In genomic region chr7:149310113-149310836, GRCh38 we compare ENCODE assay signal across 8 cellular contexts. TPM values are rescaled to one million over a fixed set of nuclear protein-coding genes. Genes with fewer than 3 reads are reported as not detected.
DNase-seq lines count a peak whose midpoint lies in the region; ATAC-seq and TF ChIP-seq lines count a peak whose summit lies in the region.

No MANE protein-coding gene starts in this region.

- no peaks in the 10 kb centered on the region for H3K9me2 ChIP-seq in SU-DHL-6 (replicated peaks; ENCODE audit: insufficient read depth, low read length)

- H3K4me1 ChIP-seq in prostate gland (replicated peaks), result no peaks in the 10 kb centered on the region

- TF ChIP-seq CTCF in AG09319 (IDR thresholded peaks at IDR 0.05; ENCODE audit: low read depth, low read length) (peak; percentile 63), SU-DHL-6 (IDR thresholded peaks at IDR 0.05; ENCODE audit: insufficient read depth, low read length, poor library complexity, severe bottlenecking) (peak; percentile 42), fibroblast of the aortic adventitia (IDR thresholded peaks at IDR 0.05; ENCODE audit: insufficient read depth, low read length) (peak; percentile 72), prostate gland (IDR thresholded peaks at IDR 0.05) (peak in 3 of 4 experiments; percentile 56 to 76 (median 69))

- H2AFZ ChIP-seq in SU-DHL-6 (ENCODE audit: low read depth, low read length, severe bottlenecking), result peak overlapping the region; percentile 69

- ATAC-seq in GM18498 (IDR thresholded peaks at IDR 0.05; ENCODE audit: unreplicated experiment) (peak; percentile 64), HG03457 (IDR thresholded peaks at IDR 0.05; ENCODE audit: unreplicated experiment) (no peak)

- H3F3A ChIP-seq in SU-DHL-6 (ENCODE audit: insufficient read depth), result no peaks in the 10 kb centered on the region

- H3K4me2 ChIP-seq in SU-DHL-6 (ENCODE audit: low read depth, low read length, poor library complexity, severe bottlenecking), result no peak overlapping the region

- no peaks in the 10 kb centered on the region for H3K27me3 ChIP-seq in SU-DHL-6 (ENCODE audit: low read length)
- H3K27me3 ChIP-seq in prostate gland (replicated peaks; ENCODE audit: insufficient read depth), result no peaks in the 10 kb centered on the region

- TF ChIP-seq POLR2A in prostate gland (IDR thresholded peaks at IDR 0.05), result no peak

- 88% methylated on average over 3 of the region's 3 CpGs for WGBS in prostate gland

- no peak overlapping the region for H3K9ac ChIP-seq in SU-DHL-6 (ENCODE audit: low read length)

- intact Hi-C loops in prostate gland (cut with DNase I), result no loop called here

- peak; percentile 58 for DNase-seq in AG09319 (ENCODE audit: extremely low read depth, low read depth)
- peak; percentile 63 to 74 for DNase-seq in Kasumi-1 (lab: John Stamatoyannopoulos, UW)
- peak; percentile 91 for DNase-seq in fibroblast of the aortic adventitia (ENCODE audit: low read depth)
- no peak for DNase-seq in prostate gland (ENCODE audit: low spot score)
- no peak for DNase-seq in NCI-H187 (lab: John Stamatoyannopoulos, UW)

- H3K79me2 ChIP-seq in SU-DHL-6 (ENCODE audit: insufficient read depth, low read length), result no peaks in the 10 kb centered on the region

- H4K20me1 ChIP-seq in SU-DHL-6 (ENCODE audit: low read depth, low read length), result no peaks in the 10 kb centered on the region

- H3K36me3 ChIP-seq in SU-DHL-6 (ENCODE audit: low read length), result no peaks in the 10 kb centered on the region
- H3K36me3 ChIP-seq in prostate gland, result no peaks in the 10 kb centered on the region

- H3K4me3 ChIP-seq in SU-DHL-6 (ENCODE audit: insufficient read depth, low read length, poor library complexity, severe bottlenecking), result no peak overlapping the region
- no peak overlapping the region for H3K4me3 ChIP-seq in fibroblast of the aortic adventitia (ENCODE audit: low read depth, low read length)
- H3K4me3 ChIP-seq in prostate gland, result no peak overlapping the region

- no peak overlapping the region for H3K27ac ChIP-seq in SU-DHL-6 (ENCODE audit: low read depth, low read length)
- no peak overlapping the region for H3K27ac ChIP-seq in prostate gland

- H3K9me3 ChIP-seq in SU-DHL-6 (ENCODE audit: insufficient read depth, low read length) (no peaks in the 10 kb centered on the region), prostate gland (no peaks in the 10 kb centered on the region)

RNA-seq across cellular contexts. Expression of gene ZNF783, which starts 48.3 kb away (rescaled TPM):
- 9.1 and 12.7 TPM in 2 replicates for total RNA-seq in fibroblast of the aortic adventitia (ENCODE audit: low replicate concordance)
- 10 to 100 TPM; 10.7 to 20.7 TPM for total RNA-seq in prostate gland

Comparison
In these comparisons a context has a peak if more than half of its experiments do, and no peak if none do; other contexts are left out.
1. DNase-seq: peak in AG09319 (single experiment), Kasumi-1 (2 of 2) and fibroblast of the aortic adventitia (single experiment); none in prostate gland (single experiment) and NCI-H187 (0 of 2).
2. Peak in every context shown above with its lines, with median percentiles within 50 percentile points of each other: CTCF ChIP-seq.